ENCODE assay signal across 9 cellular contexts in the genomic region with DNA sequence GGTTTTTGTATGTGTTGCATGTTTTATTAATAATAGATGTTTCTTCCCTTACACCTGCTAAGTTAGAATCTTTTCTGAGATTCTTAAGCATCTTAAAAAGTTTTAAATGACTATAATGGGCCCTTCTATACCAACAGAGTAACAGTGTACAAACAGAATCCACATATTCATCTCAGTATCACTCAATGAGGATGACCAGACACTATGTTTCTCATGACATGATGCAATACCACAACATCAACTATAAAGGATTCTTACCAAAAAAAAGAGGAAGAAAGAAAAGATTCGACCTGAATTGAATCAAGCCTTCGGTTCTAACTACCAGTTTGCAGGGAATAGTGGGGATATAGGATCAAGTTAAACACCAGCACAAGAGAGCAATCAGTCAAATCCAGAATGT. TPM values are rescaled to one million over a fixed set of nuclear protein-coding genes. Genes with fewer than 3 reads are reported as not detected.
A peak's percentile ranks its signal among the peaks of the same experiment; 100 is the strongest.
DNase-seq lines count a peak whose midpoint lies in the region; ATAC-seq and TF ChIP-seq lines count a peak whose summit lies in the region.
"Had no signal": no experiment of that assay in that cellular context is flagged by ENCODE, and none has a peak within 500 bp of the region (broad histone marks: within the 10 kb centered on the region; RNA-seq: fewer than 3 reads in every experiment).

No MANE protein-coding gene starts in this region.

- no peak for TF ChIP-seq RAD21 in SK-N-SH (IDR thresholded peaks at IDR 0.05; ENCODE audit: low read length)

- intact Hi-C loops in left ventricle myocardium superior (cut with micrococcal nuclease), result no loop called here
- intact Hi-C loops in heart right ventricle (cut with DNase I), result no loop called here

- H3K79me2 ChIP-seq in SK-N-SH (ENCODE audit: insufficient read depth), result peaks cover 63% of the 10 kb centered on the region; the same call in 1 of the 2 replicates

- peaks cover 0 to 40% (median 0%) of the 10 kb centered on the region in 9 donors for H3K36me3 ChIP-seq in heart right ventricle
- H3K36me3 ChIP-seq in SK-N-SH (replicated peaks in 1 of 2; ENCODE audit: control insufficient read depth in 1 of 2, insufficient read depth in 2 of 2, low read length in 1 of 2), result peaks cover 10 to 21% of the 10 kb centered on the region in 2 experiments

- H3K4me2 ChIP-seq in SK-N-SH, result no peak overlapping the region

- no peak overlapping the region for H3K27ac ChIP-seq in heart right ventricle
- H3K27ac ChIP-seq in SK-N-SH (ENCODE audit: low read depth in 2 of 2, low read length in 1 of 2), result no peak overlapping the region

- CTCF ChIA-PET in SK-N-SH (lab: Yijun Ruan, JAX), result no interaction called here

- DNase-seq in left ventricle myocardium superior (no peak), heart right ventricle (no peak), choroid plexus epithelial cell (ENCODE audit: low read depth) (peak; percentile 57), middle frontal gyrus (ENCODE audit: extremely low spot score, low spot score) (no peak), SK-N-SH (no peak)
- no peak for DNase-seq in effector CD4-positive, alpha-beta T cell
- DNase-seq: Caco-2 had no signal

- WGBS in heart right ventricle, 2 donors, result 87 to 90% methylated on average over 2 of the region's 2 CpGs
- WGBS in SK-N-SH (ENCODE audit: low lambda C conversion rate), result 93% methylated on average over 2 of the region's 2 CpGs

- H4K20me1 ChIP-seq in SK-N-SH (ENCODE audit: insufficient read depth), result peaks cover 8% of the 10 kb centered on the region

- H3K4me3 ChIP-seq in heart right ventricle (no peak overlapping the region), choroid plexus epithelial cell (ENCODE audit: low read depth, low read length) (no peak overlapping the region), SK-N-SH (ENCODE audit: low read depth in 2 of 2, low read length in 1 of 2) (no peak overlapping the region)

- ATAC-seq in left ventricle myocardium superior, result peak; percentile 29
- no peak for ATAC-seq in heart right ventricle
- ATAC-seq in HG03571 (IDR thresholded peaks at IDR 0.05; ENCODE audit: unreplicated experiment), result peak; percentile 60
- no peak for ATAC-seq in HG02763 (IDR thresholded peaks at IDR 0.05; ENCODE audit: unreplicated experiment)

- no peak for TF ChIP-seq EP300 in SK-N-SH (IDR thresholded peaks at IDR 0.05; ENCODE audit: borderline replicate concordance in 1 of 2, low read depth in 1 of 2, low read length in 1 of 2)

- peaks cover 0 to 31% (median 15%) of the 10 kb centered on the region in 9 donors for H3K4me1 ChIP-seq in heart right ventricle
- peaks cover 6 to 13% of the 10 kb centered on the region in 2 experiments; a peak in 3 of 4 replicates for H3K4me1 ChIP-seq in SK-N-SH (ENCODE audit: control insufficient read depth in 1 of 2, insufficient read depth in 2 of 2, low read depth in 1 of 2, low read length in 1 of 2)
- H3K4me1 ChIP-seq: Caco-2 had no signal

- H3K9me2 ChIP-seq in SK-N-SH, result no peaks in the 10 kb centered on the region

- POLR2A ChIA-PET in SK-N-SH (lab: Yijun Ruan, JAX), result no interaction called here

- H3K27me3 ChIP-seq in heart right ventricle, result no peaks in the 10 kb centered on the region
- H3K27me3 ChIP-seq in SK-N-SH (ENCODE audit: insufficient read depth), result no peaks in the 10 kb centered on the region

- no peak for TF ChIP-seq CTCF in heart right ventricle (IDR thresholded peaks at IDR 0.05)
- TF ChIP-seq CTCF in choroid plexus epithelial cell (conservative IDR thresholded peaks at IDR 0.05; ENCODE audit: low read depth, low read length), result no peak
- no peak for TF ChIP-seq CTCF in SK-N-SH (IDR thresholded peaks at IDR 0.05)

- H2AFZ ChIP-seq in SK-N-SH (ENCODE audit: low read depth), result no peak overlapping the region

- H3K9me3 ChIP-seq in heart right ventricle, result no peaks in the 10 kb centered on the region
- no peaks in the 10 kb centered on the region for H3K9me3 ChIP-seq in SK-N-SH
- H3K9me3 ChIP-seq: Caco-2 had no signal

- peaks cover 3% of the 10 kb centered on the region for H3F3A ChIP-seq in SK-N-SH (replicated peaks; ENCODE audit: insufficient read depth)

- no peak overlapping the region for H3K9ac ChIP-seq in SK-N-SH

TF ChIP-seq in SK-N-SH, 30 proteins besides CTCF, POLR2A, EP300 and RAD21:
- TF ChIP-seq FOXM1 (IDR thresholded peaks at IDR 0.05; ENCODE audit: low read depth), result no peak
- TF ChIP-seq, protein P1, sequence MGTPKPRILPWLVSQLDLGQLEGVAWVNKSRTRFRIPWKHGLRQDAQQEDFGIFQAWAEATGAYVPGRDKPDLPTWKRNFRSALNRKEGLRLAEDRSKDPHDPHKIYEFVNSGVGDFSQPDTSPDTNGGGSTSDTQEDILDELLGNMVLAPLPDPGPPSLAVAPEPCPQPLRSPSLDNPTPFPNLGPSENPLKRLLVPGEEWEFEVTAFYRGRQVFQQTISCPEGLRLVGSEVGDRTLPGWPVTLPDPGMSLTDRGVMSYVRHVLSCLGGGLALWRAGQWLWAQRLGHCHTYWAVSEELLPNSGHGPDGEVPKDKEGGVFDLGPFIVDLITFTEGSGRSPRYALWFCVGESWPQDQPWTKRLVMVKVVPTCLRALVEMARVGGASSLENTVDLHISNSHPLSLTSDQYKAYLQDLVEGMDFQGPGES (IDR thresholded peaks at IDR 0.05; ENCODE audit: low read depth, low read length), result no peak
- no peak for TF ChIP-seq NFIC (IDR thresholded peaks at IDR 0.05; ENCODE audit: borderline replicate concordance)

RNA-seq across cellular contexts. Expression of a gene that starts 56.5 kb away (rescaled TPM):
- total RNA-seq in left ventricle myocardium superior, result 23.5 TPM
- total RNA-seq in heart right ventricle, result 10 to 100 TPM; 20.2 to 31.1 (median 24.8) TPM
- 10 to 100 TPM in 1 of 2 donors, 1 to 10 TPM in 1; 7.1 to 11.0 TPM for polyA plus RNA-seq in heart right ventricle
- polyA plus RNA-seq in SK-N-SH (2012; rRNA removed), result 7.7 and 9.1 TPM in 2 replicates
- 9.6 and 10.1 TPM in 2 replicates for polyA plus RNA-seq in SK-N-SH (2012; cell fraction: cytosol; rRNA removed)
- polyA plus RNA-seq in SK-N-SH (2012; cell fraction: nucleus; rRNA removed), result 8.2 and 16.3 TPM in 2 replicates

RNA-seq across cellular contexts. Expression of a gene that starts 56.9 kb away (rescaled TPM):
- not detected for total RNA-seq in left ventricle myocardium superior
- not detected for total RNA-seq in heart right ventricle
- under 1 TPM in 1 of 2 donors, not detected in 1; 0.01 TPM for polyA plus RNA-seq in heart right ventricle
- not detected in 2 replicates for polyA plus RNA-seq in SK-N-SH (2012; rRNA removed)
- not detected in 2 replicates for polyA plus RNA-seq in SK-N-SH (2012; cell fraction: cytosol; rRNA removed)
- 0.02 TPM in 1 of 2 replicates, not detected in the other for polyA plus RNA-seq in SK-N-SH (2012; cell fraction: nucleus; rRNA removed)
- total RNA-seq: Caco-2 had no signal

Comparison
In these comparisons a context has a peak if more than half of its experiments do, and no peak if none do; other contexts are left out.
1. ATAC-seq: peak in left ventricle myocardium superior (single experiment) and HG03571 (single experiment); none in heart right ventricle (0 of 8) and HG02763 (single experiment).